Comparison of ENCODE assay signal across 8 cellular contexts in genomic region chr13:75482070-75482819, GRCh38. TPM values are rescaled to one million over a fixed set of nuclear protein-coding genes. Genes with fewer than 3 reads are reported as not detected.
DNase-seq lines count a peak whose midpoint lies in the region; ATAC-seq lines count a peak whose summit lies in the region.

Gene TBC1D4, minus strand, starts transcription at chr13:75482169. Its CDS starts 402 bp downstream, at chr13:75481767.

- intact Hi-C loops in left colon (cut with DNase I, micrococcal nuclease) = loop anchor here in 1 of 2 donors (5.0 to 10.0 kb wide), 2 partner anchors 63 to 110 kb away; partner anchors contain the start of gene UCHL3

- peaks cover 25% of the 10 kb centered on the region for H4K20me1 ChIP-seq in BLaER1

- peaks cover 41% of the 10 kb centered on the region for H3K4me1 ChIP-seq in BLaER1

- DNase-seq in NCI-H446 (lab: John Stamatoyannopoulos, UW) (peak; percentile 16 to 63), dedifferentiated amniotic fluid mesenchymal stem cell (ENCODE audit: extremely low spot score) (peak; percentile 83), left colon (peak; percentile 86 to 89)
- peak; percentile 43 for DNase-seq in activated CD4-positive, CD25-positive, alpha-beta regulatory T cell treated with anti-CD3 and anti-CD28 coated beads, Interleukin-2, amount 50 U/mL, for 72 hours
- peak; percentile 50 to 65 for DNase-seq in stimulated activated CD4-positive, alpha-beta T cell treated with anti-CD3 and anti-CD28 coated beads, Interleukin-2, amount 100 ng/mL, for 24 hours

- H3K4me2 ChIP-seq in BLaER1 = peak within 1 kb of the TSS; percentile 87

- H3K27me3 ChIP-seq in BLaER1 = no peaks in the 10 kb centered on the region

- H3K36me3 ChIP-seq in BLaER1 = no peaks in the 10 kb centered on the region

- H3K9me3 ChIP-seq in BLaER1 = no peaks in the 10 kb centered on the region

- H3K9ac ChIP-seq in BLaER1 = peak within 1 kb of the TSS; percentile 81

- H3K27ac ChIP-seq in BLaER1 = peak within 1 kb of the TSS; percentile 78

- ATAC-seq in GM19023 (IDR thresholded peaks at IDR 0.05; ENCODE audit: unreplicated experiment) (peak; percentile 79), HG03196 (IDR thresholded peaks at IDR 0.05; ENCODE audit: unreplicated experiment) (peak; percentile 77), left colon (peak; percentile 80)

- H3K4me3 ChIP-seq in BLaER1 = peak within 1 kb of the TSS; percentile 93

RNA-seq across cellular contexts. Expression of gene TBC1D4, which starts in this region (rescaled TPM):
- total RNA-seq in left colon = 10 to 100 TPM; 19.4 to 19.8 TPM

Comparison
In these comparisons a context has a peak if more than half of its experiments do, and no peak if none do; other contexts are left out.
1. Peak in every context shown above with its lines: DNase-seq, ATAC-seq, H3K4me3 ChIP-seq and H3K27ac ChIP-seq.